8 cellular contexts compared by ENCODE assay signal in the genomic region with DNA sequence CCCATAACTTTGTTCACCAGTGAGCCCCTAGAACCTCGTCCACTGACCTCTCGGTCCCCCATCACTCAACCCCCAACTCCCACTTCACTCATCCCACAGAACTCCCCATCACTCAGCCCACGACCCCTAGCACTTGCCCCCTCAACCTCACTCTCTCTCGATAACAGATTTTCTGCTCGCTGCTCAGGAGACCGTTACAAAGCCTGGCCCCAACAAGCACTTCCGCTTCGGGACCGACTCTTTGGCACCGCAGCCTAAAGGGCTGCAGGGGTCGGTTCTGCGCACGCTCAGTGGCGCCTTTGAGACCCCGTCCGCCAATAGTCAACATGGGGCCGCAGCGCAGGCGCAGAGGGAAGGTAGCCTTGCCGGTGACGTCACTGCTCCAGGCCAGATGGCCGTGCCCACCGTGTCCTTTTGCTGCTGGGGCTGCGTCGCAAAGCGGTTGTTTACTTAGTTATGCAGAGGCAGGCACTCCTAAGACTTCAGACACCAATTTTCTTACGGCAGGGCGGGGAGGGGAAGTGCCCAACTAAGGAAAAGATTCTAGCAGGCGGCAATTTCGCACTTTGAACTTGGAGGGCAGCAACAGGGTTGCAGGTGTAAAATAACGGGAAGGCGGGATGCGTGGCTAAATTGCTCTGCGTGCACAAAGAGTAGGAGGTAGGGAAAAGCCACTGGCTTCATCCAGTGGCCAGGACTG. TPM values are rescaled to one million over a fixed set of nuclear protein-coding genes. Genes with fewer than 3 reads are reported as not detected.
DNase-seq lines count a peak whose midpoint lies in the region; ATAC-seq and TF ChIP-seq lines count a peak whose summit lies in the region.

A gene (minus strand): TSS at position 232 of the 700 bp plus-strand sequence. CDS start 1,380 bp downstream, outside the sequence.

- peak within 1 kb of the TSS; percentile 63 for H4K91ac ChIP-seq in trophoblast cell (ENCODE audit: low read depth, low read length)

- no peak within 1 kb of the TSS for H2BK12ac ChIP-seq in trophoblast cell (ENCODE audit: low read length)

- H3K18ac ChIP-seq in trophoblast cell (ENCODE audit: low read length): peak within 1 kb of the TSS; percentile 54

- peak within 1 kb of the TSS; percentile 86 for H3K27ac ChIP-seq in cardiac muscle cell
- no peak within 1 kb of the TSS for H3K27ac ChIP-seq in trophoblast cell (ENCODE audit: low read depth, low read length)
- H3K27ac ChIP-seq in tibial nerve: peak within 1 kb of the TSS; percentile 34 to 85 (median 77)

- H3K9ac ChIP-seq in adipocyte (ENCODE audit: low read length) (peak within 1 kb of the TSS; percentile 84), trophoblast cell (ENCODE audit: low read length) (peak within 1 kb of the TSS; percentile 79)

- H3K4me1 ChIP-seq in adipocyte (ENCODE audit: control insufficient read depth, insufficient read depth, low read length) (peaks cover 5% of the 10 kb centered on the region), cardiac muscle cell (ENCODE audit: low read depth) (no peaks in the 10 kb centered on the region), trophoblast cell (ENCODE audit: control insufficient read depth in 1 of 2, insufficient read depth in 2 of 2, low read length in 2 of 2) (no peaks in the 10 kb centered on the region), tibial nerve (peaks cover 0 to 12% (median 0%) of the 10 kb centered on the region in 4 donors)

- peak within 1 kb of the TSS; percentile 32 for H2BK5ac ChIP-seq in trophoblast cell (ENCODE audit: low read depth, low read length, poor library complexity)

- TF ChIP-seq CTCF in GM12875 (IDR thresholded peaks at IDR 0.05; ENCODE audit: borderline replicate concordance, insufficient read depth, low read depth, low read length) (no peak), cardiac muscle cell (IDR thresholded peaks at IDR 0.05; ENCODE audit: low read depth, low read length) (no peak), tibial nerve (IDR thresholded peaks at IDR 0.05) (no peak)

- TF ChIP-seq EP300 in tibial nerve (IDR thresholded peaks at IDR 0.05): peak; percentile 27 to 86

- peak within 1 kb of the TSS; percentile 54 for H2BK120ac ChIP-seq in trophoblast cell (ENCODE audit: insufficient read depth, low read length, poor library complexity)

- peak within 1 kb of the TSS; percentile 69 for H3K4ac ChIP-seq in trophoblast cell (ENCODE audit: low read depth, low read length)

- H2AFZ ChIP-seq in trophoblast cell (ENCODE audit: insufficient read depth, low read length, poor library complexity): peak within 1 kb of the TSS; percentile 83

- peak within 1 kb of the TSS; percentile 57 for H4K8ac ChIP-seq in trophoblast cell (ENCODE audit: low read depth, low read length)

- peak within 1 kb of the TSS; percentile 78 for H3K14ac ChIP-seq in trophoblast cell (ENCODE audit: low read length)

- DNase-seq in NCI-H1436 (lab: John Stamatoyannopoulos, UW): peak; percentile 87
- DNase-seq in SW 1271 (lab: John Stamatoyannopoulos, UW): peak; percentile 37 to 71
- peak; percentile 93 for DNase-seq in adipocyte (ENCODE audit: low read depth)
- DNase-seq in cardiac muscle cell (ENCODE audit: low read depth in 1 of 2, low spot score in 1 of 2): peak; percentile 91 to 94
- DNase-seq in trophoblast cell: peak; percentile 85 to 91
- DNase-seq in tibial nerve (ENCODE audit: low spot score in 2 of 2): peak; percentile 83 to 90

- no CpG with 5 or more reads among the region's 34 CpGs for WGBS in trophoblast cell (ENCODE audit: extremely low coverage, insufficient coverage, insufficient read length)
- WGBS in tibial nerve, 2 donors: 0 to 33% methylated on average over 8 to 34 of the region's 34 CpGs

- H3K27me3 ChIP-seq in adipocyte (replicated peaks; ENCODE audit: control insufficient read depth, insufficient read depth, low read length): no peaks in the 10 kb centered on the region
- H3K27me3 ChIP-seq in cardiac muscle cell: no peaks in the 10 kb centered on the region
- no peaks in the 10 kb centered on the region for H3K27me3 ChIP-seq in trophoblast cell (ENCODE audit: insufficient read depth, low read length)
- H3K27me3 ChIP-seq in tibial nerve: no peaks in the 10 kb centered on the region

- peaks cover 2% of the 10 kb centered on the region for H3K79me2 ChIP-seq in trophoblast cell (ENCODE audit: control insufficient read depth, insufficient read depth, low read length, poor library complexity)

- peak within 1 kb of the TSS; percentile 77 for H4K12ac ChIP-seq in trophoblast cell (ENCODE audit: low read depth, low read length)

- H3K79me1 ChIP-seq in trophoblast cell (ENCODE audit: low read length): peaks cover 3% of the 10 kb centered on the region

- peak; percentile 21 to 68 for TF ChIP-seq POLR2A in tibial nerve (IDR thresholded peaks at IDR 0.05)

- H3K23ac ChIP-seq in trophoblast cell (ENCODE audit: low read length): no peak within 1 kb of the TSS

- H2AK5ac ChIP-seq in trophoblast cell (ENCODE audit: low read length): peak within 1 kb of the TSS; percentile 31

- ATAC-seq in HG02759 (IDR thresholded peaks at IDR 0.05; ENCODE audit: unreplicated experiment): peak; percentile 98

- H3K4me3 ChIP-seq in GM12875 (ENCODE audit: low read depth, low read length) (peak within 1 kb of the TSS; percentile 73), adipocyte (ENCODE audit: low read length) (peak within 1 kb of the TSS; percentile 87), cardiac muscle cell (peak within 1 kb of the TSS; percentile 68), trophoblast cell (ENCODE audit: low read depth, low read length) (peak within 1 kb of the TSS; percentile 88), tibial nerve (peak within 1 kb of the TSS; percentile 32 to 61 (median 47))

- H3K9me3 ChIP-seq in adipocyte (ENCODE audit: control insufficient read depth, low read length): no peaks in the 10 kb centered on the region
- no peaks in the 10 kb centered on the region for H3K9me3 ChIP-seq in cardiac muscle cell (ENCODE audit: low read depth)
- H3K9me3 ChIP-seq in trophoblast cell (ENCODE audit: insufficient read depth, low read depth, low read length): no peaks in the 10 kb centered on the region
- H3K9me3 ChIP-seq in tibial nerve: no peaks in the 10 kb centered on the region

- peak within 1 kb of the TSS; percentile 86 for H3K4me2 ChIP-seq in trophoblast cell (ENCODE audit: low read length)

- H3K36me3 ChIP-seq in adipocyte (ENCODE audit: control insufficient read depth, insufficient read depth, low read length, severe bottlenecking): no peaks in the 10 kb centered on the region
- no peaks in the 10 kb centered on the region for H3K36me3 ChIP-seq in cardiac muscle cell
- H3K36me3 ChIP-seq in trophoblast cell (ENCODE audit: control insufficient read depth in 1 of 2, insufficient read depth in 2 of 2, low read length in 2 of 2): no peaks in the 10 kb centered on the region
- no peaks in the 10 kb centered on the region for H3K36me3 ChIP-seq in tibial nerve

RNA-seq across cellular contexts. Expression of the gene that starts here (rescaled TPM):
- total RNA-seq in cardiac muscle cell (2.3 and 4.1 TPM in 2 replicates), tibial nerve (10 to 100 TPM in 1 of 4 donors, 1 to 10 TPM in 3; 4.5 to 11.0 (median 7.4) TPM)
- polyA plus RNA-seq in cardiac muscle cell: 3.1 and 6.3 TPM in 2 replicates
- polyA plus RNA-seq in trophoblast cell (2013): 2.0 and 2.4 TPM in 2 replicates
